ENCODE assay signal across 18 cellular contexts in genomic region chr19:44059229-44059628, GRCh38. TPM values are rescaled to one million over a fixed set of nuclear protein-coding genes. Genes with fewer than 3 reads are reported as not detected.
DNase-seq lines count a peak whose midpoint lies in the region; ATAC-seq, FAIRE-seq and TF ChIP-seq lines count a peak whose summit lies in the region.
"Had no signal": no experiment of that assay in that cellular context is flagged by ENCODE, and none has a peak within 500 bp of the region (broad histone marks: within the 10 kb centered on the region; RNA-seq: fewer than 3 reads in every experiment).

No MANE protein-coding gene starts in this region.

- no peak for TF ChIP-seq RAD21 in liver (IDR thresholded peaks at IDR 0.05)

- DNase-seq in DND-41, result peak; percentile 32
- DNase-seq in HTR-8/SVneo (ENCODE audit: insufficient read length, low spot score), result no peak
- no peak for DNase-seq in NCI-H2196 treated with DMSO at 0.1 percent for 48 hours (lab: John Stamatoyannopoulos, UW; ENCODE audit: unreplicated experiment)
- DNase-seq in H4 (ENCODE audit: low spot score), result no peak
- DNase-seq: Caco-2; CD4-positive, CD25-positive, alpha-beta regulatory T cell; CD8-positive, alpha-beta T cell; DMS153; EL; GDM1; GOT3; H7; HCEC 1CT had no signal

- ATAC-seq in DND-41 (ENCODE audit: insufficient read depth, low read depth) (peak; percentile 63), GM18519 (IDR thresholded peaks at IDR 0.05; ENCODE audit: low FRiP score, unreplicated experiment) (no peak)
- ATAC-seq: CD8-positive, alpha-beta T cell; GM12878 had no signal

- H3K4me2 ChIP-seq in DND-41 (ENCODE audit: insufficient read depth, low read length), result no peak overlapping the region

- H3K4me3 ChIP-seq in DND-41 (ENCODE audit: low read depth in 1 of 2, low read length in 2 of 2) (no peak overlapping the region), liver (ENCODE audit: low read depth in 1 of 3, low read length in 3 of 3) (peak overlapping the region in 2 of 3 donors; percentile 37 to 66)
- H3K4me3 ChIP-seq: GM12878 had no signal

- peak; percentile 73 for FAIRE-seq in HTR-8/SVneo (lab: Jason Lieb, UNC)
- FAIRE-seq: GM12878, GM18507 had no signal

- H3K9ac ChIP-seq in DND-41 (ENCODE audit: low read depth, low read length), result no peak overlapping the region
- no peak overlapping the region for H3K9ac ChIP-seq in liver (ENCODE audit: low read depth in 1 of 2, low read length in 2 of 2)

- H3K27me3 ChIP-seq in DND-41 (ENCODE audit: insufficient read depth, low read length, poor library complexity) (no peaks in the 10 kb centered on the region), liver (ENCODE audit: control insufficient read depth in 4 of 4, insufficient read depth in 4 of 4, low read length in 3 of 4) (no peaks in the 10 kb centered on the region)

- no peaks in the 10 kb centered on the region for H3K4me1 ChIP-seq in DND-41 (ENCODE audit: insufficient read depth, low read length)
- no peaks in the 10 kb centered on the region for H3K4me1 ChIP-seq in liver (ENCODE audit: control insufficient read depth in 4 of 4, insufficient read depth in 4 of 4, low read length in 3 of 4)
- H3K4me1 ChIP-seq: Caco-2 had no signal

- no peaks in the 10 kb centered on the region; the same call in 1 of the 2 replicates for H3K79me2 ChIP-seq in DND-41 (ENCODE audit: insufficient read depth, low read length)

- TF ChIP-seq CTCF in DND-41 (IDR thresholded peaks at IDR 0.05; ENCODE audit: borderline replicate concordance, extremely low read depth, low read length, poor library complexity, severe bottlenecking), result no peak
- no peak for TF ChIP-seq CTCF in liver (IDR thresholded peaks at IDR 0.05; ENCODE audit: low read depth, low read length, missing input control)

- H2AFZ ChIP-seq in DND-41 (ENCODE audit: low read depth, low read length), result no peak overlapping the region

- no peaks in the 10 kb centered on the region for H4K20me1 ChIP-seq in DND-41 (ENCODE audit: insufficient read depth, low read length)

- no peaks in the 10 kb centered on the region for H3K9me3 ChIP-seq in DND-41 (ENCODE audit: insufficient read depth, low read length, severe bottlenecking)
- peaks cover 4 to 64% (median 60%) of the 10 kb centered on the region in 4 donors for H3K9me3 ChIP-seq in liver (ENCODE audit: control insufficient read depth in 4 of 4, low read length in 3 of 4)

- H3K27ac ChIP-seq in DND-41 (ENCODE audit: low read length) (no peak overlapping the region), liver (ENCODE audit: low read depth in 1 of 2, low read length in 2 of 2) (no peak overlapping the region)
- H3K27ac ChIP-seq: C4-2B had no signal

- H3K36me3 ChIP-seq in DND-41 (ENCODE audit: insufficient read depth, low read length) (peaks cover 21% of the 10 kb centered on the region), liver (ENCODE audit: control insufficient read depth in 4 of 4, insufficient read depth in 3 of 4, low read depth in 1 of 4, low read length in 3 of 4) (peaks cover 13 to 82% (median 69%) of the 10 kb centered on the region in 4 donors)

- 95% methylated on average over 2 of the region's 2 CpGs for WGBS in liver

TF ChIP-seq in liver, 16 proteins besides CTCF, POLR2A, EP300 and RAD21:
- TF ChIP-seq, protein P1, sequence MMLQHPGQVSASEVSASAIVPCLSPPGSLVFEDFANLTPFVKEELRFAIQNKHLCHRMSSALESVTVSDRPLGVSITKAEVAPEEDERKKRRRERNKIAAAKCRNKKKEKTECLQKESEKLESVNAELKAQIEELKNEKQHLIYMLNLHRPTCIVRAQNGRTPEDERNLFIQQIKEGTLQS (IDR thresholded peaks at IDR 0.05), result no peak
- TF ChIP-seq NR2F2 (IDR thresholded peaks at IDR 0.05), result no peak
- TF ChIP-seq REST (IDR thresholded peaks at IDR 0.05), result no peak
- TF ChIP-seq, protein P2, sequence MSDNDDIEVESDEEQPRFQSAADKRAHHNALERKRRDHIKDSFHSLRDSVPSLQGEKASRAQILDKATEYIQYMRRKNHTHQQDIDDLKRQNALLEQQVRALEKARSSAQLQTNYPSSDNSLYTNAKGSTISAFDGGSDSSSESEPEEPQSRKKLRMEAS (IDR thresholded peaks at IDR 0.05), result no peak
- no peak for TF ChIP-seq HNF4G (IDR thresholded peaks at IDR 0.05)
- no peak for TF ChIP-seq GABPA (IDR thresholded peaks at IDR 0.05 in 1 of 2, conservative IDR thresholded peaks at IDR 0.05 in 1 of 2)
- no peak for TF ChIP-seq RXRA (IDR thresholded peaks at IDR 0.05)
- no peak for TF ChIP-seq ZBTB33 (IDR thresholded peaks at IDR 0.05)
- no peak for TF ChIP-seq HNF4A (conservative IDR thresholded peaks at IDR 0.05)
- no peak for TF ChIP-seq EGR1 (IDR thresholded peaks at IDR 0.05; ENCODE audit: low read depth in 2 of 2)
- no peak for TF ChIP-seq JUND (IDR thresholded peaks at IDR 0.05)
- TF ChIP-seq SP1 (IDR thresholded peaks at IDR 0.05), result no peak
- no peak for TF ChIP-seq YY1 (IDR thresholded peaks at IDR 0.05)
- TF ChIP-seq TAF1 (conservative IDR thresholded peaks at IDR 0.05), result no peak
- no peak for TF ChIP-seq FOXA1 (IDR thresholded peaks at IDR 0.05)
TF ChIP-seq in liver: peak in this region for 0.

RNA-seq across cellular contexts. Expression of gene ZNF223, which starts 7.4 kb away (rescaled TPM):
- 1 to 10 TPM; 1.6 to 2.8 TPM for total RNA-seq in liver
- 1 to 10 TPM; 1.4 to 2.2 TPM for polyA plus RNA-seq in liver
- 4.2 TPM in 2 replicates for total RNA-seq in H4 (2014; rRNA removed; shearing (Covaris generic))

RNA-seq across cellular contexts. Expression of gene ZNF284, which starts 12.7 kb away (rescaled TPM):
- total RNA-seq in liver, result 1 to 10 TPM in 1 of 2 donors, under 1 TPM in 1; 0.67 to 1.0 TPM
- under 1 TPM; 0.32 to 0.56 TPM for polyA plus RNA-seq in liver
- 1.1 and 1.8 TPM in 2 replicates for total RNA-seq in H4 (2014; rRNA removed; shearing (Covaris generic))

RNA-seq across cellular contexts. Expression of gene ZNF222, which starts 34.0 kb away (rescaled TPM):
- total RNA-seq in liver, result 1 to 10 TPM; 1.8 to 2.5 TPM
- polyA plus RNA-seq in liver, result 1 to 10 TPM in 1 of 2 donors, under 1 TPM in 1; 0.79 to 1.2 TPM
- 3.9 and 6.2 TPM in 2 replicates for total RNA-seq in H4 (2014; rRNA removed; shearing (Covaris generic))

RNA-seq across cellular contexts. Expression of gene ZNF224, which starts 34.9 kb away (rescaled TPM):
- 10 to 100 TPM; 19.8 to 20.7 TPM for total RNA-seq in liver
- 1 to 10 TPM; 4.5 to 9.9 TPM for polyA plus RNA-seq in liver
- total RNA-seq in H4 (2014; rRNA removed; shearing (Covaris generic)), result 4.7 and 6.0 TPM in 2 replicates

RNA-seq across cellular contexts. Expression of gene ZNF225, which starts 54.0 kb away (rescaled TPM):
- 1 to 10 TPM; 2.3 to 4.5 TPM for total RNA-seq in liver
- polyA plus RNA-seq in liver, result 1 to 10 TPM in 1 of 2 donors, under 1 TPM in 1; 0.88 to 1.1 TPM
- total RNA-seq in H4 (2014; rRNA removed; shearing (Covaris generic)), result 1.7 and 1.8 TPM in 2 replicates

Comparison
In these comparisons a context has a peak if more than half of its experiments do, and no peak if none do; other contexts are left out.
1. H3K4me3 ChIP-seq: peak in liver (2 of 3); none in DND-41 (0 of 2).